ENCODE assay signal across 11 cellular contexts in genomic region chr9:84701801-84702200, GRCh38. TPM values are rescaled to one million over a fixed set of nuclear protein-coding genes. Genes with fewer than 3 reads are reported as not detected.
A peak's percentile ranks its signal among the peaks of the same experiment; 100 is the strongest.
DNase-seq lines count a peak whose midpoint lies in the region; ATAC-seq and TF ChIP-seq lines count a peak whose summit lies in the region.
"Had no signal": no experiment of that assay in that cellular context is flagged by ENCODE, and none has a peak within 500 bp of the region (broad histone marks: within the 10 kb centered on the region; RNA-seq: fewer than 3 reads in every experiment).

No MANE protein-coding gene starts in this region.

- no peaks in the 10 kb centered on the region for H3K27me3 ChIP-seq in esophagus muscularis mucosa

- no peak overlapping the region for H3K4me3 ChIP-seq in esophagus muscularis mucosa

- no peaks in the 10 kb centered on the region for H3K9me3 ChIP-seq in esophagus muscularis mucosa

- no peaks in the 10 kb centered on the region for H3K4me1 ChIP-seq in esophagus muscularis mucosa

- intact Hi-C loops in esophagus muscularis mucosa (cut with DNase I): no loop called here

- H3K9me3 Mint-ChIP-seq in stimulated activated naive B cell treated with anti-CD40 and anti-IgM and Interleukin-4, amounts not matched to agents 10 μg/mL and 1 μg/mL and 100 μg/mL, for 72 hours: no peaks in the 10 kb centered on the region

- POLR2A ChIA-PET in HEK293T (lab: Yijun Ruan, JAX): no interaction called here

- CTCF ChIA-PET in HEK293T (lab: Yijun Ruan, JAX): no interaction called here

- no peak for TF ChIP-seq EP300 in esophagus muscularis mucosa (IDR thresholded peaks at IDR 0.05)

- no peak for TF ChIP-seq CTCF in esophagus muscularis mucosa (IDR thresholded peaks at IDR 0.05)

- peaks cover 18 to 39% of the 10 kb centered on the region in 2 donors for H3K27me3 Mint-ChIP-seq in stimulated activated naive B cell treated with anti-CD40 and anti-IgM and Interleukin-4, amounts not matched to agents 10 μg/mL and 1 μg/mL and 100 μg/mL, for 72 hours

- H3K27ac ChIP-seq in esophagus muscularis mucosa (replicated peaks in 1 of 4): no peak overlapping the region

- ATAC-seq in GM19035 (IDR thresholded peaks at IDR 0.05; ENCODE audit: unreplicated experiment) (peak; percentile 63), HG02571 (IDR thresholded peaks at IDR 0.05; ENCODE audit: unreplicated experiment) (peak; percentile 89), HG03432 (IDR thresholded peaks at IDR 0.05; ENCODE audit: unreplicated experiment) (peak; percentile 84)
- peak; percentile 48 to 51 for ATAC-seq in stimulated activated naive B cell treated with anti-CD40 and anti-IgM and Interleukin-4, amounts not matched to agents 10 μg/mL and 1 μg/mL and 100 μg/mL, for 72 hours (replicated peaks)

- DNase-seq in stimulated activated naive B cell treated with anti-CD40 and anti-IgM and Interleukin-4, amounts not matched to agents 10 μg/mL and 1 μg/mL and 100 μg/mL, for 72 hours: no peak
- DNase-seq in nucleus accumbens (lab: John Stamatoyannopoulos, UW): no peak
- no peak for DNase-seq in esophagus muscularis mucosa (ENCODE audit: extremely low spot score)
- no peak for DNase-seq in NCI-H2227 treated with DMSO at 0.1 percent for 48 hours (lab: John Stamatoyannopoulos, UW)
- DNase-seq in HEK293T (ENCODE audit: extremely low spot score): no peak
- DNase-seq: activated CD4-positive, alpha-beta T cell treated with anti-CD3 and anti-CD28 coated beads, Interleukin-2, amount 50 U/mL, for 1 hour; DMS 273 treated with DMSO at 0.1 percent for 48 hours; NCI-H1417 had no signal

- no peak for TF ChIP-seq POLR2A in esophagus muscularis mucosa (IDR thresholded peaks at IDR 0.05; ENCODE audit: low read depth)

- no peak overlapping the region for H3K27ac Mint-ChIP-seq in stimulated activated naive B cell treated with anti-CD40 and anti-IgM and Interleukin-4, amounts not matched to agents 10 μg/mL and 1 μg/mL and 100 μg/mL, for 72 hours

- no peaks in the 10 kb centered on the region for H3K36me3 Mint-ChIP-seq in stimulated activated naive B cell treated with anti-CD40 and anti-IgM and Interleukin-4, amounts not matched to agents 10 μg/mL and 1 μg/mL and 100 μg/mL, for 72 hours

- H3K36me3 ChIP-seq in esophagus muscularis mucosa: no peaks in the 10 kb centered on the region

- no peak overlapping the region for H3K4me3 Mint-ChIP-seq in stimulated activated naive B cell treated with anti-CD40 and anti-IgM and Interleukin-4, amounts not matched to agents 10 μg/mL and 1 μg/mL and 100 μg/mL, for 72 hours

- 92% methylated on average over 6 of the region's 6 CpGs for WGBS in esophagus muscularis mucosa

- peaks cover 4 to 8% of the 10 kb centered on the region in 2 donors for H3K4me1 Mint-ChIP-seq in stimulated activated naive B cell treated with anti-CD40 and anti-IgM and Interleukin-4, amounts not matched to agents 10 μg/mL and 1 μg/mL and 100 μg/mL, for 72 hours

TF ChIP-seq in HEK293T, 16 proteins besides CTCF, POLR2A, EP300 and RAD21:
- no peak for TF ChIP-seq BHLHE40 (IDR thresholded peaks at IDR 0.05; ENCODE audit: borderline replicate concordance)
- TF ChIP-seq CTBP1 (IDR thresholded peaks at IDR 0.05; ENCODE audit: borderline replicate concordance): no peak
- TF ChIP-seq HDGF (IDR thresholded peaks at IDR 0.05; ENCODE audit: borderline replicate concordance): no peak
- TF ChIP-seq FOXM1 (IDR thresholded peaks at IDR 0.05; ENCODE audit: borderline replicate concordance): no peak
- TF ChIP-seq ZNF384 (IDR thresholded peaks at IDR 0.05): no peak
- no peak for TF ChIP-seq PKNOX1 (IDR thresholded peaks at IDR 0.05)
- TF ChIP-seq TARDBP (IDR thresholded peaks at IDR 0.05): no peak
- TF ChIP-seq FOXK2 (IDR thresholded peaks at IDR 0.05): no peak
- TF ChIP-seq ARNT (IDR thresholded peaks at IDR 0.05): no peak
- no peak for TF ChIP-seq LEF1 (IDR thresholded peaks at IDR 0.05; ENCODE audit: borderline replicate concordance)
- no peak for TF ChIP-seq FOXA1 (IDR thresholded peaks at IDR 0.05)
- no peak for TF ChIP-seq ELF4 (IDR thresholded peaks at IDR 0.05)
- no peak for TF ChIP-seq SP1 (IDR thresholded peaks at IDR 0.05)
- no peak for TF ChIP-seq NFRKB (IDR thresholded peaks at IDR 0.05)
- no peak for TF ChIP-seq SUZ12 (IDR thresholded peaks at IDR 0.05)
- no peak for TF ChIP-seq L3MBTL2 (conservative IDR thresholded peaks at IDR 0.05)

RNA-seq across cellular contexts. Expression of gene NTRK2, which starts 32.3 kb away (rescaled TPM):
- 1 to 10 TPM; 1.2 to 6.3 (median 5.5) TPM for total RNA-seq in esophagus muscularis mucosa
